In the genomic region with DNA sequence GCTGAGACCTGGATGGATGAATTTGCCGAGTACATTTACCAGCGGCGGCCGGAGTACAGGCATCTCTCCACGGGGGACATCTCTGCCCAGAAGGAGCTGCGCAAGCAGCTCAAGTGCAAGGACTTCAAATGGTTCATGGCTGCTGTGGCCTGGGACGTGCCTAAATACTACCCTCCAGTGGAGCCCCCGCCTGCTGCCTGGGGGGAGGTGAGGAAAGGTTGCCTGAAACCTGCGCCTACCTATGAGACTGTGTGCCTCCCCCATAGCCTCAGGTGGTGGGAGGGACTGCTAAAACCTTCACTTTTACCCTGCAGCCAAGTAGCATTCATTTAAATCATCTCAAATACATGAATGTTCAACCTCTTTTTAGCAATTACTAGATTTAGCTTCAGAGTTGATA, we compare ENCODE assay signal across 16 cellular contexts.
"Had no signal": no experiment of that assay in that cellular context is flagged by ENCODE, and none has a peak within 500 bp of the region (broad histone marks: within the 10 kb centered on the region; RNA-seq: fewer than 3 reads in every experiment).

No MANE protein-coding gene starts in this region.

- H3K27me3 ChIP-seq: esophagus muscularis mucosa, gastroesophageal sphincter, neutrophil, right lobe of liver, testis, tibial nerve had no signal

- DNase-seq: effector memory CD8-positive, alpha-beta T cell; glutamatergic neuron; left colon; left ventricle myocardium superior; naive thymus-derived CD4-positive, alpha-beta T cell; nephron progenitor cell; psoas muscle; retina; right lobe of liver; stimulated activated CD4-positive, alpha-beta T cell treated with anti-CD3 and anti-CD28 coated beads, Interleukin-4, amount 100 ng/mL, for 24 hours; testis had no signal

- H3K27ac ChIP-seq: epithelial cell of prostate, esophagus muscularis mucosa, gastroesophageal sphincter, neutrophil, psoas muscle, right lobe of liver, testis, tibial nerve had no signal

- H3K9me3 ChIP-seq: esophagus muscularis mucosa, gastroesophageal sphincter, neutrophil, psoas muscle, right lobe of liver, testis, tibial nerve had no signal

- H3K4me1 ChIP-seq: esophagus muscularis mucosa, gastroesophageal sphincter, right lobe of liver, testis had no signal

- H3K4me3 ChIP-seq: esophagus muscularis mucosa, gastroesophageal sphincter, psoas muscle, right lobe of liver, testis, tibial nerve had no signal

- H3K36me3 ChIP-seq: esophagus muscularis mucosa, gastroesophageal sphincter, neutrophil, right lobe of liver, tibial nerve had no signal
